Comparison of ENCODE assay signal across 1 cellular context in the genomic region with DNA sequence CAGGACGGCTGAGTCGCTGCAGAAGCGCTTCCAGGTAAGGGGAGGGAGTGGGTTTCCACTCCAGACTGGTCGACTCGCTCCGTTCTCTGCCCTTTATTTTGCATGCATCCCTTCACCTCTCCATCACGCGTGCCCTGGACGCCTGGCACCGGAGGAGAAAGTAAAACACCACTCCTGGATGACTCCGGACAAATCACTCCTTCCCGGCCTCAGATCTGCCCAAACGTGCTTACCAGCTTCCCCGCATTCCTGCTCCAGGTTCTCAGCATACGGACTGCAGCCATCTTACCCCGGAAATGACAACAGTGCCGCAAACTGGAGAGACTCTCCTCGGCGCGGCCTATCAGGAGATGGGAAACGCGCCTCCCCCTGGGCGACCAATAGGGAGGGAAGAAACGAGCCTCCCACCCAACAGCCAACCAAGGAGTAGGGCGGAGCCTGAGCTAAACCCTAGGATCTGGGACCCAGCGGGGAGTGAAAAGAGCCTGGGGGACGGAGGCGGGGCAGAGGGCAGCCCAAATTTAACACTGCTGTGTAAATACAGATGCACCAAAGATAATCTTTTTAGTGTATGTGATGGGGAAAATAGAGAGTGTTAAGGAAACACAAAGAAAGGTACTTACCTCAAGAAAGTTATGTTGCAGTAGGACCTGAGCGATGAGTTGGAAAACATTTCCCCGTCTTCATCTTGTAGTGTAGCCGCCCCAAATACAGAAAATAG.
A peak's percentile ranks its signal among the peaks of the same experiment; 100 is the strongest.
TF ChIP-seq lines count a peak whose summit lies in the region.

A gene (minus strand): TSS at position 298 of the 721 bp plus-strand sequence. CDS start 14 bp downstream, at position 284.

TF ChIP-seq in HepG2, 621 proteins besides CTCF, POLR2A, EP300 and RAD21 (continued from another document and continues in another):
- TF ChIP-seq PHF8 (CRISPR knock-in tag; IDR thresholded peaks at IDR 0.05), result peak; percentile 88
- TF ChIP-seq MEF2D (CRISPR knock-in tag; IDR thresholded peaks at IDR 0.05), result 0 out of 2 replicates have a peak, but pooled peaks have one; percentile 42
- TF ChIP-seq, protein P1, sequence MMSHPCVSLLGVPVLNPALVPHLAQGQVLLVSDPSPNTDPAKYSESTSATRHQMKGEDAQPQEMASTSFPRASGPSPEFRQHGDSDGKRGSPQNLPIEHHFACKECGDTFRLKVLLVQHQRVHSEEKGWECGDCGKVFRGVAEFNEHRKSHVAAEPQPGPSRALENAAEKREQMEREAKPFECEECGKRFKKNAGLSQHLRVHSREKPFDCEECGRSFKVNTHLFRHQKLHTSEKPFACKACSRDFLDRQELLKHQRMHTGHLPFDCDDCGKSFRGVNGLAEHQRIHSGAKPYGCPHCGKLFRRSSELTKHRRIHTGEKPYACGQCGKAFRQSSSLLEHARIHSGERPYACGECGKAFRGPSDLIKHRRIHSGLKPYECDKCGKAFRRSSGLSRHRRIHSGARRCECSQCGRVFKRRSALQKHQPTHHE (CRISPR knock-in tag; IDR thresholded peaks at IDR 0.05; ENCODE audit: borderline replicate concordance), result 0 out of 2 replicates have a peak, but pooled peaks have one; percentile 56
- TF ChIP-seq CEBPG (CRISPR knock-in tag; IDR thresholded peaks at IDR 0.05), result 0 out of 2 replicates have a peak, but pooled peaks have one; percentile 14
- TF ChIP-seq, protein P2, sequence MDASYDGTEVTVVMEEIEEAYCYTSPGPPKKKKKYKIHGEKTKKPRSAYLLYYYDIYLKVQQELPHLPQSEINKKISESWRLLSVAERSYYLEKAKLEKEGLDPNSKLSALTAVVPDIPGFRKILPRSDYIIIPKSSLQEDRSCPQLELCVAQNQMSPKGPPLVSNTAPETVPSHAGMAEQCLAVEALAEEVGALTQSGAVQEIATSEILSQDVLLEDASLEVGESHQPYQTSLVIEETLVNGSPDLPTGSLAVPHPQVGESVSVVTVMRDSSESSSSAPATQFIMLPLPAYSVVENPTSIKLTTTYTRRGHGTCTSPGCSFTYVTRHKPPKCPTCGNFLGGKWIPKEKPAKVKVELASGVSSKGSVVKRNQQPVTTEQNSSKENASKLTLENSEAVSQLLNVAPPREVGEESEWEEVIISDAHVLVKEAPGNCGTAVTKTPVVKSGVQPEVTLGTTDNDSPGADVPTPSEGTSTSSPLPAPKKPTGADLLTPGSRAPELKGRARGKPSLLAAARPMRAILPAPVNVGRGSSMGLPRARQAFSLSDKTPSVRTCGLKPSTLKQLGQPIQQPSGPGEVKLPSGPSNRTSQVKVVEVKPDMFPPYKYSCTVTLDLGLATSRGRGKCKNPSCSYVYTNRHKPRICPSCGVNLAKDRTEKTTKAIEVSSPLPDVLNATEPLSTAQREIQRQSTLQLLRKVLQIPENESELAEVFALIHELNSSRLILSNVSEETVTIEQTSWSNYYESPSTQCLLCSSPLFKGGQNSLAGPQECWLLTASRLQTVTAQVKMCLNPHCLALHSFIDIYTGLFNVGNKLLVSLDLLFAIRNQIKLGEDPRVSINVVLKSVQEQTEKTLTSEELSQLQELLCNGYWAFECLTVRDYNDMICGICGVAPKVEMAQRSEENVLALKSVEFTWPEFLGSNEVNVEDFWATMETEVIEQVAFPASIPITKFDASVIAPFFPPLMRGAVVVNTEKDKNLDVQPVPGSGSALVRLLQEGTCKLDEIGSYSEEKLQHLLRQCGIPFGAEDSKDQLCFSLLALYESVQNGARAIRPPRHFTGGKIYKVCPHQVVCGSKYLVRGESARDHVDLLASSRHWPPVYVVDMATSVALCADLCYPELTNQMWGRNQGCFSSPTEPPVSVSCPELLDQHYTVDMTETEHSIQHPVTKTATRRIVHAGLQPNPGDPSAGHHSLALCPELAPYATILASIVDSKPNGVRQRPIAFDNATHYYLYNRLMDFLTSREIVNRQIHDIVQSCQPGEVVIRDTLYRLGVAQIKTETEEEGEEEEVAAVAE (CRISPR knock-in tag; IDR thresholded peaks at IDR 0.05; ENCODE audit: borderline replicate concordance), result peak; percentile 92
- TF ChIP-seq MIXL1 (CRISPR knock-in tag; IDR thresholded peaks at IDR 0.05), result no peak
- TF ChIP-seq ZNF264 (CRISPR knock-in tag; IDR thresholded peaks at IDR 0.05), result 0 out of 2 replicates have a peak, but pooled peaks have one; percentile 22
- TF ChIP-seq, protein P3, sequence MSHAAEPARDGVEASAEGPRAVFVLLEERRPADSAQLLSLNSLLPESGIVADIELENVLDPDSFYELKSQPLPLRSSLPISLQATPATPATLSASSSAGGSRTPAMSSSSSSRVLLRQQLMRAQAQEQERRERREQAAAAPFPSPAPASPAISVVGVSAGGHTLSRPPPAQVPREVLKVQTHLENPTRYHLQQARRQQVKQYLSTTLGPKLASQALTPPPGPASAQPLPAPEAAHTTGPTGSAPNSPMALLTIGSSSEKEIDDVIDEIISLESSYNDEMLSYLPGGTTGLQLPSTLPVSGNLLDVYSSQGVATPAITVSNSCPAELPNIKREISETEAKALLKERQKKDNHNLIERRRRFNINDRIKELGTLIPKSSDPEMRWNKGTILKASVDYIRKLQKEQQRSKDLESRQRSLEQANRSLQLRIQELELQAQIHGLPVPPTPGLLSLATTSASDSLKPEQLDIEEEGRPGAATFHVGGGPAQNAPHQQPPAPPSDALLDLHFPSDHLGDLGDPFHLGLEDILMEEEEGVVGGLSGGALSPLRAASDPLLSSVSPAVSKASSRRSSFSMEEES (CRISPR knock-in tag; IDR thresholded peaks at IDR 0.05), result peak; percentile 66; the same call in 1 of the 2 replicates
- peak; percentile 36 for TF ChIP-seq HNRNPLL (IDR thresholded peaks at IDR 0.05; ENCODE audit: low read depth, low read length, poor library complexity, severe bottlenecking)
- no peak for TF ChIP-seq ZFP41 (CRISPR knock-in tag; IDR thresholded peaks at IDR 0.05; ENCODE audit: borderline replicate concordance)
- TF ChIP-seq SRSF1 (optimal IDR thresholded peaks at IDR 0.05; ENCODE audit: low read depth, low read length), result peak; percentile 79
- peak; percentile 27; the same call in 1 of the 2 replicates for TF ChIP-seq MIER2 (CRISPR knock-in tag; IDR thresholded peaks at IDR 0.05)
- TF ChIP-seq ZNF3 (CRISPR knock-in tag; IDR thresholded peaks at IDR 0.05), result 0 out of 2 replicates have a peak, but pooled peaks have one; percentile 33
- TF ChIP-seq ZNF510 (CRISPR knock-in tag; IDR thresholded peaks at IDR 0.05; ENCODE audit: low read depth), result 0 out of 2 replicates have a peak, but pooled peaks have one; percentile 23
- peak; percentile 92 for TF ChIP-seq GATAD1 (CRISPR knock-in tag; IDR thresholded peaks at IDR 0.05)
- 0 out of 2 replicates have a peak, but pooled peaks have one; percentile 29 for TF ChIP-seq ZNF557 (CRISPR knock-in tag; IDR thresholded peaks at IDR 0.05)
- 0 out of 2 replicates have a peak, but pooled peaks have one; percentile 7 for TF ChIP-seq PPARG (CRISPR knock-in tag; conservative IDR thresholded peaks at IDR 0.05)
- TF ChIP-seq, protein P4, sequence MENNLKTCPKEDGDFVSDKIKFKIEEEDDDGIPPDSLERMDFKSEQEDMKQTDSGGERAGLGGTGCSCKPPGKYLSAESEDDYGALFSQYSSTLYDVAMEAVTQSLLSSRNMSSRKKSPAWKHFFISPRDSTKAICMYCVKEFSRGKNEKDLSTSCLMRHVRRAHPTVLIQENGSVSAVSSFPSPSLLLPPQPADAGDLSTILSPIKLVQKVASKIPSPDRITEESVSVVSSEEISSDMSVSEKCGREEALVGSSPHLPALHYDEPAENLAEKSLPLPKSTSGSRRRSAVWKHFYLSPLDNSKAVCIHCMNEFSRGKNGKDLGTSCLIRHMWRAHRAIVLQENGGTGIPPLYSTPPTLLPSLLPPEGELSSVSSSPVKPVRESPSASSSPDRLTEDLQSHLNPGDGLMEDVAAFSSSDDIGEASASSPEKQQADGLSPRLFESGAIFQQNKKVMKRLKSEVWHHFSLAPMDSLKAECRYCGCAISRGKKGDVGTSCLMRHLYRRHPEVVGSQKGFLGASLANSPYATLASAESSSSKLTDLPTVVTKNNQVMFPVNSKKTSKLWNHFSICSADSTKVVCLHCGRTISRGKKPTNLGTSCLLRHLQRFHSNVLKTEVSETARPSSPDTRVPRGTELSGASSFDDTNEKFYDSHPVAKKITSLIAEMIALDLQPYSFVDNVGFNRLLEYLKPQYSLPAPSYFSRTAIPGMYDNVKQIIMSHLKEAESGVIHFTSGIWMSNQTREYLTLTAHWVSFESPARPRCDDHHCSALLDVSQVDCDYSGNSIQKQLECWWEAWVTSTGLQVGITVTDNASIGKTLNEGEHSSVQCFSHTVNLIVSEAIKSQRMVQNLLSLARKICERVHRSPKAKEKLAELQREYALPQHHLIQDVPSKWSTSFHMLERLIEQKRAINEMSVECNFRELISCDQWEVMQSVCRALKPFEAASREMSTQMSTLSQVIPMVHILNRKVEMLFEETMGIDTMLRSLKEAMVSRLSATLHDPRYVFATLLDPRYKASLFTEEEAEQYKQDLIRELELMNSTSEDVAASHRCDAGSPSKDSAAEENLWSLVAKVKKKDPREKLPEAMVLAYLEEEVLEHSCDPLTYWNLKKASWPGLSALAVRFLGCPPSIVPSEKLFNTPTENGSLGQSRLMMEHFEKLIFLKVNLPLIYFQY (CRISPR knock-in tag; IDR thresholded peaks at IDR 0.05; ENCODE audit: borderline replicate concordance), result peak; percentile 30; the same call in 1 of the 2 replicates
- TF ChIP-seq, protein P5, sequence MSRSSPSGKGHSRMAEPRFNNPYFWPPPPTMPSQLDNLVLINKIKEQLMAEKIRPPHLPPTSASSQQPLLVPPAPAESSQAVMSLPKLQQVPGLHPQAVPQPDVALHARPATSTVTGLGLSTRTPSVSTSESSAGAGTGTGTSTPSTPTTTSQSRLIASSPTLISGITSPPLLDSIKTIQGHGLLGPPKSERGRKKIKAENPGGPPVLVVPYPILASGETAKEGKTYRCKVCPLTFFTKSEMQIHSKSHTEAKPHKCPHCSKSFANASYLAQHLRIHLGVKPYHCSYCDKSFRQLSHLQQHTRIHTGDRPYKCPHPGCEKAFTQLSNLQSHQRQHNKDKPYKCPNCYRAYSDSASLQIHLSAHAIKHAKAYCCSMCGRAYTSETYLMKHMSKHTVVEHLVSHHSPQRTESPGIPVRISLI (CRISPR knock-in tag; IDR thresholded peaks at IDR 0.05; ENCODE audit: borderline replicate concordance), result peak; percentile 17; the same call in 1 of the 2 replicates
- TF ChIP-seq, protein P6, sequence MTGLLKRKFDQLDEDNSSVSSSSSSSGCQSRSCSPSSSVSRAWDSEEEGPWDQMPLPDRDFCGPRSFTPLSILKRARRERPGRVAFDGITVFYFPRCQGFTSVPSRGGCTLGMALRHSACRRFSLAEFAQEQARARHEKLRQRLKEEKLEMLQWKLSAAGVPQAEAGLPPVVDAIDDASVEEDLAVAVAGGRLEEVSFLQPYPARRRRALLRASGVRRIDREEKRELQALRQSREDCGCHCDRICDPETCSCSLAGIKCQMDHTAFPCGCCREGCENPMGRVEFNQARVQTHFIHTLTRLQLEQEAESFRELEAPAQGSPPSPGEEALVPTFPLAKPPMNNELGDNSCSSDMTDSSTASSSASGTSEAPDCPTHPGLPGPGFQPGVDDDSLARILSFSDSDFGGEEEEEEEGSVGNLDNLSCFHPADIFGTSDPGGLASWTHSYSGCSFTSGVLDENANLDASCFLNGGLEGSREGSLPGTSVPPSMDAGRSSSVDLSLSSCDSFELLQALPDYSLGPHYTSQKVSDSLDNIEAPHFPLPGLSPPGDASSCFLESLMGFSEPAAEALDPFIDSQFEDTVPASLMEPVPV (CRISPR knock-in tag; IDR thresholded peaks at IDR 0.05), result 0 out of 2 replicates have a peak, but pooled peaks have one; percentile 58
- peak; percentile 71; the same call in 1 of the 2 replicates for TF ChIP-seq YEATS2 (CRISPR knock-in tag; IDR thresholded peaks at IDR 0.05; ENCODE audit: borderline replicate concordance)
- TF ChIP-seq ZFP36 (IDR thresholded peaks at IDR 0.05; ENCODE audit: borderline replicate concordance, low read depth, low read length, partially characterized antibody), result no peak
- peak; percentile 90; the same call in 1 of the 2 replicates for TF ChIP-seq SIN3A (IDR thresholded peaks at IDR 0.05; ENCODE audit: borderline replicate concordance, low read depth, low read length)
- TF ChIP-seq ZFX (CRISPR knock-in tag; IDR thresholded peaks at IDR 0.05; ENCODE audit: low read depth), result peak; percentile 76
- no peak for TF ChIP-seq ZKSCAN5 (CRISPR knock-in tag; IDR thresholded peaks at IDR 0.05)
- TF ChIP-seq ZBTB3 (CRISPR knock-in tag; IDR thresholded peaks at IDR 0.05; ENCODE audit: borderline replicate concordance, low read depth), result no peak
- TF ChIP-seq GABPB1 (CRISPR knock-in tag; IDR thresholded peaks at IDR 0.05), result peak; percentile 93
- TF ChIP-seq, protein P7, sequence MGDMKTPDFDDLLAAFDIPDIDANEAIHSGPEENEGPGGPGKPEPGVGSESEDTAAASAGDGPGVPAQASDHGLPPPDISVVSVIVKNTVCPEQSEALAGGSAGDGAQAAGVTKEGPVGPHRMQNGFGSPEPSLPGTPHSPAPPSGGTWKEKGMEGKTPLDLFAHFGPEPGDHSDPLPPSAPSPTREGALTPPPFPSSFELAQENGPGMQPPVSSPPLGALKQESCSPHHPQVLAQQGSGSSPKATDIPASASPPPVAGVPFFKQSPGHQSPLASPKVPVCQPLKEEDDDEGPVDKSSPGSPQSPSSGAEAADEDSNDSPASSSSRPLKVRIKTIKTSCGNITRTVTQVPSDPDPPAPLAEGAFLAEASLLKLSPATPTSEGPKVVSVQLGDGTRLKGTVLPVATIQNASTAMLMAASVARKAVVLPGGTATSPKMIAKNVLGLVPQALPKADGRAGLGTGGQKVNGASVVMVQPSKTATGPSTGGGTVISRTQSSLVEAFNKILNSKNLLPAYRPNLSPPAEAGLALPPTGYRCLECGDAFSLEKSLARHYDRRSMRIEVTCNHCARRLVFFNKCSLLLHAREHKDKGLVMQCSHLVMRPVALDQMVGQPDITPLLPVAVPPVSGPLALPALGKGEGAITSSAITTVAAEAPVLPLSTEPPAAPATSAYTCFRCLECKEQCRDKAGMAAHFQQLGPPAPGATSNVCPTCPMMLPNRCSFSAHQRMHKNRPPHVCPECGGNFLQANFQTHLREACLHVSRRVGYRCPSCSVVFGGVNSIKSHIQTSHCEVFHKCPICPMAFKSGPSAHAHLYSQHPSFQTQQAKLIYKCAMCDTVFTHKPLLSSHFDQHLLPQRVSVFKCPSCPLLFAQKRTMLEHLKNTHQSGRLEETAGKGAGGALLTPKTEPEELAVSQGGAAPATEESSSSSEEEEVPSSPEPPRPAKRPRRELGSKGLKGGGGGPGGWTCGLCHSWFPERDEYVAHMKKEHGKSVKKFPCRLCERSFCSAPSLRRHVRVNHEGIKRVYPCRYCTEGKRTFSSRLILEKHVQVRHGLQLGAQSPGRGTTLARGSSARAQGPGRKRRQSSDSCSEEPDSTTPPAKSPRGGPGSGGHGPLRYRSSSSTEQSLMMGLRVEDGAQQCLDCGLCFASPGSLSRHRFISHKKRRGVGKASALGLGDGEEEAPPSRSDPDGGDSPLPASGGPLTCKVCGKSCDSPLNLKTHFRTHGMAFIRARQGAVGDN (CRISPR knock-in tag; IDR thresholded peaks at IDR 0.05), result peak; percentile 78
- TF ChIP-seq ZNF605 (CRISPR knock-in tag; IDR thresholded peaks at IDR 0.05), result peak; percentile 95
- TF ChIP-seq ZNF124 (CRISPR knock-in tag; IDR thresholded peaks at IDR 0.05), result 0 out of 2 replicates have a peak, but pooled peaks have one; percentile 37
- peak; percentile 63; the same call in 1 of the 2 replicates for TF ChIP-seq NFKB2 (CRISPR knock-in tag; IDR thresholded peaks at IDR 0.05; ENCODE audit: borderline replicate concordance)
- peak; percentile 38; the same call in 1 of the 2 replicates for TF ChIP-seq TOPORS (CRISPR knock-in tag; IDR thresholded peaks at IDR 0.05)
- TF ChIP-seq HMG20B (CRISPR knock-in tag; conservative IDR thresholded peaks at IDR 0.05), result 0 out of 2 replicates have a peak, but pooled peaks have one; percentile 66
- peak; percentile 58; the same call in 1 of the 2 replicates for TF ChIP-seq NCOA2 (CRISPR knock-in tag; IDR thresholded peaks at IDR 0.05)
- peak; percentile 50; the same call in 1 of the 2 replicates for TF ChIP-seq ZNF225 (CRISPR knock-in tag; IDR thresholded peaks at IDR 0.05)
- peak; percentile 28; the same call in 1 of the 2 replicates for TF ChIP-seq ZNF430 (CRISPR knock-in tag; IDR thresholded peaks at IDR 0.05)
- TF ChIP-seq AGO1 (IDR thresholded peaks at IDR 0.05; ENCODE audit: low read depth, low read length, poor library complexity, severe bottlenecking), result no peak
- 0 out of 2 replicates have a peak, but pooled peaks have one; percentile 47 for TF ChIP-seq ZNF33B (CRISPR knock-in tag; IDR thresholded peaks at IDR 0.05)
